ENCODE assay signal across 9 cellular contexts in genomic region chr1:16375521-16376359, GRCh38. TPM values are rescaled to one million over a fixed set of nuclear protein-coding genes. Genes with fewer than 3 reads are reported as not detected.
DNase-seq lines count a peak whose midpoint lies in the region; ATAC-seq and TF ChIP-seq lines count a peak whose summit lies in the region.
"Had no signal": no experiment of that assay in that cellular context is flagged by ENCODE, and none has a peak within 500 bp of the region (broad histone marks: within the 10 kb centered on the region; RNA-seq: fewer than 3 reads in every experiment).

No MANE protein-coding gene starts in this region.

- intact Hi-C loops in A673 (cut with micrococcal nuclease; ENCODE audit: unreplicated experiment): no loop called here

- BruUV-seq in A673 (replicated peaks; lab: Mats Ljungman, UMichigan): no TSS peak

- no peak overlapping the region for H3K4me3 ChIP-seq in A673 (ENCODE audit: low read depth, low read length, poor library complexity, severe bottlenecking)
- peak overlapping the region; percentile 49 for H3K4me3 ChIP-seq in coronary artery
- H3K4me3 ChIP-seq in mesodermal cell (ENCODE audit: extremely low read depth, insufficient read depth, low read length, poor library complexity, severe bottlenecking): no peak overlapping the region

- CTCF ChIA-PET in A673 (lab: Charles Lee): no interaction called here

- ATAC-seq in GM18858 (IDR thresholded peaks at IDR 0.05; ENCODE audit: unreplicated experiment) (no peak), left lobe of liver (no peak)

- H3K36me3 ChIP-seq in A673 (ENCODE audit: insufficient read depth, low read length, poor library complexity, severe bottlenecking): no peaks in the 10 kb centered on the region
- peaks cover 40% of the 10 kb centered on the region for H3K36me3 ChIP-seq in mesodermal cell (ENCODE audit: control insufficient read depth, insufficient read depth, low read length)

- H3K27me3 ChIP-seq in A673 (replicated peaks; ENCODE audit: insufficient read depth, low read depth, low read length, poor library complexity): no peaks in the 10 kb centered on the region

- TF ChIP-seq CTCF in A673 (conservative IDR thresholded peaks at IDR 0.05; ENCODE audit: low read depth, low read length) (no peak), coronary artery (IDR thresholded peaks at IDR 0.05) (no peak)

- H3K9me3 ChIP-seq in A673 (ENCODE audit: low read depth, low read length, poor library complexity, severe bottlenecking) (no peaks in the 10 kb centered on the region), mesodermal cell (ENCODE audit: control insufficient read depth, low read length) (no peaks in the 10 kb centered on the region)

- POLR2A ChIA-PET in A673 (lab: Charles Lee; ENCODE audit: low non-redundant PET): interaction anchor here (0.6 kb wide), 1 partner anchor 10 kb away, joined by 3 read pairs; no protein-coding TSS in a partner anchor

- 94 to 97% methylated on average over 6 to 9 of the region's 15 CpGs for WGBS in mesodermal cell (ENCODE audit: insufficient coverage in 2 of 2), 2 experiments

- H3K27ac ChIP-seq in A673 (ENCODE audit: low read depth, low read length, poor library complexity, severe bottlenecking) (peak overlapping the region; percentile 62), coronary artery (peak overlapping the region; percentile 52 to 74), mesodermal cell (ENCODE audit: low read depth, low read length, severe bottlenecking) (peak overlapping the region; percentile 82)

- peak; percentile 57 for DNase-seq in A673 (ENCODE audit: low spot score)
- DNase-seq in M059J (ENCODE audit: low read depth): peak; percentile 75
- DNase-seq in coronary artery (ENCODE audit: low spot score): no peak
- DNase-seq in activated effector memory CD4-positive, alpha-beta T cell treated with anti-CD3 and anti-CD28 coated beads, Interleukin-2, amount 50 U/mL, for 16 hours: no peak
- no peak for DNase-seq in GF-D8 (lab: John Stamatoyannopoulos, UW)
- no peak for DNase-seq in left lobe of liver (ENCODE audit: low spot score)
- DNase-seq: Calu3 had no signal

- H3K4me1 ChIP-seq in A673 (ENCODE audit: insufficient read depth, low read length, poor library complexity, severe bottlenecking) (peaks cover 23% of the 10 kb centered on the region), mesodermal cell (ENCODE audit: control insufficient read depth, insufficient read depth, low read length, poor library complexity, severe bottlenecking) (peaks cover 25% of the 10 kb centered on the region)

RNA-seq across cellular contexts. Expression of gene SZRD1, which starts 8.7 kb away (rescaled TPM):
- total RNA-seq in A673 (2021) (174 and 187 TPM in 2 replicates), left lobe of liver (42.1 TPM)
- total RNA-seq in M059J (2014; rRNA removed; shearing (Covaris generic)): 91.1 and 125 TPM in 2 replicates
- polyA plus RNA-seq in mesodermal cell (2013, experiment 1 of 2): 87.9 TPM
- 70.4 TPM for polyA plus RNA-seq in mesodermal cell (2013, experiment 2 of 2)

RNA-seq across cellular contexts. Expression of gene FBXO42, which starts 23.5 kb away (rescaled TPM):
- total RNA-seq in A673 (2021): 19.5 and 21.1 TPM in 2 replicates
- total RNA-seq in M059J (2014; rRNA removed; shearing (Covaris generic)): 13.8 and 29.2 TPM in 2 replicates
- 19.1 TPM for polyA plus RNA-seq in mesodermal cell (2013, experiment 1 of 2)
- polyA plus RNA-seq in mesodermal cell (2013, experiment 2 of 2): 15.0 TPM
- total RNA-seq in left lobe of liver: 9.0 TPM

Comparison
In these comparisons a context has a peak if more than half of its experiments do, and no peak if none do; other contexts are left out.
1. DNase-seq: peak in A673 (single experiment) and M059J (single experiment); none in coronary artery (single experiment), activated effector memory CD4-positive, alpha-beta T cell treated with anti-CD3 and anti-CD28 coated beads, Interleukin-2, amount 50 U/mL, for 16 hours (single experiment), GF-D8 (single experiment) and left lobe of liver (single experiment).
2. Peak in every context shown above with its lines, with median percentiles within 50 percentile points of each other: H3K27ac ChIP-seq.